Comparison of ENCODE assay signal across 16 cellular contexts in genomic region chr22:44611880-44612496, GRCh38.
DNase-seq lines count a peak whose midpoint lies in the region; ATAC-seq, FAIRE-seq and TF ChIP-seq lines count a peak whose summit lies in the region.
"Had no signal": no experiment of that assay in that cellular context is flagged by ENCODE, and none has a peak within 500 bp of the region (broad histone marks: within the 10 kb centered on the region; RNA-seq: fewer than 3 reads in every experiment).

No MANE protein-coding gene starts in this region.

- POLR2A ChIA-PET in GM12878 (lab: Charles Lee) = no interaction called here

- no peak overlapping the region for H3K4me2 ChIP-seq in GM12878 (ENCODE audit: control insufficient read depth, insufficient read depth)
- H3K4me2 ChIP-seq: BLaER1 had no signal

- in situ Hi-C loops in GM12878 (cut with MboI) = no loop called here

- no peak for TF ChIP-seq EP300 in GM12878 (IDR thresholded peaks at IDR 0.05; ENCODE audit: borderline replicate concordance in 1 of 2, control insufficient read depth in 1 of 2, low read depth in 2 of 2, low read length in 2 of 2)

- H2AFZ ChIP-seq in GM12878 (ENCODE audit: control insufficient read depth, low read depth, low read length) = no peak overlapping the region

- no peaks in the 10 kb centered on the region for H3K27me3 ChIP-seq in GM12878 (replicated peaks in 1 of 2; ENCODE audit: control insufficient read depth in 2 of 2, insufficient read depth in 2 of 2, low read length in 1 of 2)
- peaks cover 0 to 3% (median 0%) of the 10 kb centered on the region in 3 donors for H3K27me3 ChIP-seq in psoas muscle (ENCODE audit: insufficient read depth in 3 of 3, low read length in 2 of 3)
- H3K27me3 ChIP-seq: BLaER1 had no signal

- H3K27ac ChIP-seq in GM12878 (ENCODE audit: control insufficient read depth, insufficient read depth) = no peak overlapping the region
- no peak overlapping the region for H3K27ac ChIP-seq in psoas muscle
- H3K27ac ChIP-seq: BLaER1 had no signal

- SMC1A ChIA-PET in GM12878 (lab: Charles Lee; ENCODE audit: uncharacterized antibody, unreplicated experiment) = no interaction called here

- 17% methylated on average over 2 of the region's 2 CpGs for WGBS in GM12878 (ENCODE audit: insufficient coverage, insufficient replicate concordance, low lambda C conversion rate, missing lambda C conversion rate)
- WGBS in psoas muscle, 3 donors = 87 to 97% (median 88%) methylated on average over 2 of the region's 2 CpGs

- ATAC-seq in GM12878 = no peak
- no peak for ATAC-seq in psoas muscle
- ATAC-seq in HG03135 (IDR thresholded peaks at IDR 0.05; ENCODE audit: unreplicated experiment) = no peak

- H3K4me1 ChIP-seq in GM12878 (ENCODE audit: control insufficient read depth, insufficient read depth, low read length) (no peaks in the 10 kb centered on the region), psoas muscle (no peaks in the 10 kb centered on the region)
- H3K4me1 ChIP-seq: BLaER1, Caco-2, HAP-1 had no signal

- H3K4me3 ChIP-seq in GM12878 (no peak overlapping the region), psoas muscle (no peak overlapping the region)
- H3K4me3 ChIP-seq: BLaER1, HAP-1 had no signal

- H3K79me2 ChIP-seq in GM12878 (ENCODE audit: control insufficient read depth, insufficient read depth, low read length) = no peaks in the 10 kb centered on the region

- TF ChIP-seq POLR2A in GM12878 (IDR thresholded peaks at IDR 0.05; ENCODE audit: low read depth, low read length) = no peak

- H3K9me3 ChIP-seq in GM12878 (replicated peaks; ENCODE audit: control insufficient read depth, insufficient read depth, low read length) (peaks cover 6% of the 10 kb centered on the region; the same call in 2 of the 3 replicates), psoas muscle (peaks cover 14% of the 10 kb centered on the region)

- RAD21 ChIA-PET in GM12878 (lab: Charles Lee; ENCODE audit: unreplicated experiment) = no interaction called here

- H3K36me3 ChIP-seq in GM12878 (ENCODE audit: control insufficient read depth in 2 of 2, insufficient read depth in 2 of 2, low read length in 1 of 2) (no peaks in the 10 kb centered on the region), psoas muscle (ENCODE audit: insufficient read depth in 1 of 2, low read depth in 1 of 2) (no peaks in the 10 kb centered on the region)
- H3K36me3 ChIP-seq: BLaER1, HAP-1 had no signal

- H3K9ac ChIP-seq in GM12878 (ENCODE audit: control insufficient read depth, insufficient read depth, low read length) = no peak overlapping the region
- H3K9ac ChIP-seq: BLaER1 had no signal

- H4K20me1 ChIP-seq in GM12878 (ENCODE audit: control insufficient read depth, insufficient read depth) = no peaks in the 10 kb centered on the region
- H4K20me1 ChIP-seq: BLaER1 had no signal

- no peak for TF ChIP-seq CTCF in GM12878 (IDR thresholded peaks at IDR 0.05 in 2 of 3, conservative IDR thresholded peaks at IDR 0.05 in 1 of 3; ENCODE audit: control insufficient read depth in 2 of 3, extremely low read depth in 1 of 3, insufficient read depth in 1 of 3, low read depth in 3 of 3, low read length in 3 of 3)
- TF ChIP-seq CTCF in psoas muscle (IDR thresholded peaks at IDR 0.05) = no peak

- TF ChIP-seq RAD21 in GM12878 (IDR thresholded peaks at IDR 0.05; ENCODE audit: insufficient read depth, low read depth, low read length) = no peak

- DNase-seq in NCI-H2171 treated with DMSO at 0.1 percent for 48 hours (lab: John Stamatoyannopoulos, UW) = peak; percentile 8
- DNase-seq in NCI-H2171 (lab: John Stamatoyannopoulos, UW) = no peak
- DNase-seq in Kasumi-1 (lab: John Stamatoyannopoulos, UW) = peak; percentile 6
- no peak for DNase-seq in GM12878 (ENCODE audit: low read depth, low spot score)
- DNase-seq in psoas muscle = no peak
- DNase-seq in cerebellar nuclear complex (lab: John Stamatoyannopoulos, UW) = no peak
- DNase-seq: 8988T; AML-193; Caco-2; CD8-positive, alpha-beta memory T cell; DMS53; GF-D8 had no signal

- no peak for FAIRE-seq in GM12878 (lab: Jason Lieb, UNC)
- FAIRE-seq: H1 had no signal

- BruUV-seq in GM12878 (replicated peaks; lab: Mats Ljungman, UMichigan) = no TSS peak

- CTCF ChIA-PET in GM12878 (lab: Yijun Ruan, JAX) = no interaction called here

- intact Hi-C loops in GM12878 (cut with micrococcal nuclease; ENCODE audit: unreplicated experiment) (no loop called here), psoas muscle (cut with DNase I) (no loop called here)

TF ChIP-seq in GM12878, 131 proteins besides CTCF, POLR2A, EP300 and RAD21:
- TF ChIP-seq CBX5 (IDR thresholded peaks at IDR 0.05; ENCODE audit: low read depth) (peak; percentile 81; the same call in 1 of the 2 replicates), KLF5 (IDR thresholded peaks at IDR 0.05; ENCODE audit: partially characterized antibody) (peak; percentile 35), HSF1 (IDR thresholded peaks at IDR 0.05; ENCODE audit: low read depth, low read length) (no peak), TBL1XR1 (IDR thresholded peaks at IDR 0.05; ENCODE audit: low read depth, low read length) (no peak), EGR1 (IDR thresholded peaks at IDR 0.05; ENCODE audit: borderline replicate concordance in 1 of 2, low read depth in 2 of 2, low read length in 2 of 2) (no peak), ZBTB11 (CRISPR knock-in tag; IDR thresholded peaks at IDR 0.05) (no peak), POLR2AphosphoS2 (IDR thresholded peaks at IDR 0.05; ENCODE audit: low read depth, low read length) (no peak)

Comparison
In these comparisons a context has a peak if more than half of its experiments do, and no peak if none do; other contexts are left out.
1. DNase-seq: peak in NCI-H2171 treated with DMSO at 0.1 percent for 48 hours (single experiment) and Kasumi-1 (2 of 2); none in NCI-H2171 (single experiment), GM12878 (single experiment), psoas muscle (0 of 2) and cerebellar nuclear complex (0 of 2).